In genomic region chr1:34611571-34611970, GRCh38 we compare ENCODE assay signal across 7 cellular contexts.
"Had no signal": no experiment of that assay in that cellular context is flagged by ENCODE, and none has a peak within 500 bp of the region (broad histone marks: within the 10 kb centered on the region; RNA-seq: fewer than 3 reads in every experiment).

No MANE protein-coding gene starts in this region.

- H3K27ac ChIP-seq: HL-60, KMS-11 had no signal

- DNase-seq: IMR-90, KBM-7, KG1 had no signal

- H3K4me3 ChIP-seq: K562 had no signal

- H3K9ac ChIP-seq: KMS-11 had no signal

- H3K4me2 ChIP-seq: KMS-11 had no signal

- ATAC-seq: HepG2, K562 had no signal
